8 cellular contexts compared by ENCODE assay signal in the genomic region with DNA sequence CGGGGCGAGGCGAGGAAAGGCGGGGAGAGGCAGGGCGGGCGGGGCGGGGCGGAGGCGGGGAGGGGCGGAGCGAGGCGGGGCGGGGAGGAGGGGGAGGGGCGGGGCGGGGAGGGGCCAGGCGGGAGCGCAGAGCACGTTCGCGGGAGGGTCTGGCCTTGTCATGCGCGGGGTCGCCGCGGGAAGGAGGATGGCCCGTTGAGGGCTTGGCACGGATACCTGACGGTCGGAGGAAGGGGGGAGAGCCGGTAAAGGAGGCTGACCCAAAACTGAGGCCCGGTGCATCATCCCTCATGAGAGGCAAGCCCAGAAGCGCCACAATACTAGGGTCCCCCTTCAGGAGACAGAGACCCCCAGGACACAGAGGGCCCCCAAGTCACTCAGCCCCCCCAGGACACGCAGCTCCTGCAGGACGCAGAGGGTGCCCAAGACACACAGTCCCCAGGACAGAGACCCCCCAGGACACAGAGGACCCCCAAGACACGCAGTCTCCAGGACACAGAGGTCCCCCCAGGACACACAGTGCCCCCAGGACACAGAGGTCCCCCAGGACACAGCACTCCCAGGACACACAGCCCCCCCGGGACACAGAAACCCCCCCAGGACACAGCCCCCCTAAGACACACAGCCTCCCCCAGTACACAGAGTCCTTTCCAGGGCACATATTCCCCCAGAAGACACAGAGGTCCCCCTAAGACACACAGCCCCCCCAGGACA. TPM values are rescaled to one million over a fixed set of nuclear protein-coding genes. Genes with fewer than 3 reads are reported as not detected.
DNase-seq lines count a peak whose midpoint lies in the region; ATAC-seq, FAIRE-seq and TF ChIP-seq lines count a peak whose summit lies in the region.

No MANE protein-coding gene starts in this region.

- intact Hi-C loops in left lung (cut with DNase I), result no loop called here

- FAIRE-seq in bronchial epithelial cell (lab: Jason Lieb, UNC), result no peak

- peak; percentile 5 for ATAC-seq in left lung
- ATAC-seq in GM19467 (IDR thresholded peaks at IDR 0.05; ENCODE audit: unreplicated experiment), result no peak

- H3K4me1 ChIP-seq in NT2/D1 (ENCODE audit: insufficient read depth, insufficient read length), result peaks cover 10% of the 10 kb centered on the region
- H3K4me1 ChIP-seq in left lung, result peaks cover 5 to 25% of the 10 kb centered on the region in 2 donors

- TF ChIP-seq CTCF in bronchial epithelial cell (IDR thresholded peaks at IDR 0.05; ENCODE audit: insufficient read depth, low read length, severe bottlenecking) (no peak), left lung (IDR thresholded peaks at IDR 0.05) (no peak)

- H3K27ac ChIP-seq in left lung (peak overlapping the region in 1 of 2 donors; percentile 48), substantia nigra (ENCODE audit: low read depth, low read length, poor library complexity, severe bottlenecking) (peak overlapping the region; percentile 80)

- H3K4me3 ChIP-seq in NT2/D1 (ENCODE audit: insufficient read length, low read depth) (peak overlapping the region; percentile 51), bronchial epithelial cell (ENCODE audit: low read depth, low read length) (peak overlapping the region; percentile 46), left lung (peak overlapping the region; percentile 11 to 83)

- H3K27me3 ChIP-seq in NT2/D1 (ENCODE audit: insufficient read depth, insufficient read length) (no peaks in the 10 kb centered on the region), bronchial epithelial cell (ENCODE audit: control insufficient read depth, insufficient read depth, low read length) (no peaks in the 10 kb centered on the region), left lung (no peaks in the 10 kb centered on the region)

- H3K36me3 ChIP-seq in NT2/D1 (ENCODE audit: insufficient read depth, insufficient read length, low read length) (peaks cover 13% of the 10 kb centered on the region), bronchial epithelial cell (ENCODE audit: control insufficient read depth, insufficient read depth, low read length) (peaks cover 3% of the 10 kb centered on the region), left lung (peaks cover 0 to 9% of the 10 kb centered on the region in 2 donors)

- H3K9ac ChIP-seq in NT2/D1 (ENCODE audit: insufficient read length, low read depth), result peak overlapping the region; percentile 87

- peak; percentile 44 for DNase-seq in stimulated activated CD4-positive, alpha-beta T cell treated with anti-CD3 and anti-CD28 coated beads, Interleukin-2, amount 100 ng/mL, for 24 hours
- no peak for DNase-seq in stimulated activated CD4-positive, alpha-beta T cell treated with anti-CD3 and anti-CD28 coated beads, Interleukin-4, amount 100 ng/mL, for 1 hour
- DNase-seq in NT2/D1 (ENCODE audit: low read depth, low spot score) (no peak), bronchial epithelial cell (ENCODE audit: low read depth) (no peak), left lung (peak; percentile 70 to 87), substantia nigra (lab: John Stamatoyannopoulos, UW) (peak in 15 of 49 donors; percentile 56 to 92 (median 67)), NCI-H510A treated with DMSO at 0.1 percent for 48 hours (lab: John Stamatoyannopoulos, UW) (no peak)

- H3K9me3 ChIP-seq in NT2/D1 (ENCODE audit: insufficient read depth, low read length) (no peaks in the 10 kb centered on the region), left lung (no peaks in the 10 kb centered on the region)

RNA-seq across cellular contexts. Expression of a gene that starts 0.7 kb away (rescaled TPM):
- total RNA-seq in bronchial epithelial cell (90.8 and 94.7 TPM in 2 replicates), left lung (10 to 100 TPM; 46.8 to 64.6 TPM)

RNA-seq across cellular contexts. Expression of a gene that starts 49.6 kb away (rescaled TPM):
- 3.4 and 4.9 TPM in 2 replicates for total RNA-seq in bronchial epithelial cell
- total RNA-seq in left lung, result 10 to 100 TPM in 1 of 2 donors, 1 to 10 TPM in 1; 6.8 to 10.2 TPM

Comparison
In these comparisons a context has a peak if more than half of its experiments do, and no peak if none do; other contexts are left out.
1. DNase-seq: peak in stimulated activated CD4-positive, alpha-beta T cell treated with anti-CD3 and anti-CD28 coated beads, Interleukin-2, amount 100 ng/mL, for 24 hours (2 of 2) and left lung (2 of 2); none in stimulated activated CD4-positive, alpha-beta T cell treated with anti-CD3 and anti-CD28 coated beads, Interleukin-4, amount 100 ng/mL, for 1 hour (single experiment), NT2/D1 (single experiment), bronchial epithelial cell (single experiment) and NCI-H510A treated with DMSO at 0.1 percent for 48 hours (single experiment).
2. Peak in every context shown above with its lines, with median percentiles within 50 percentile points of each other: H3K4me3 ChIP-seq.